Comparison of ENCODE assay signal across 28 cellular contexts in the genomic region with DNA sequence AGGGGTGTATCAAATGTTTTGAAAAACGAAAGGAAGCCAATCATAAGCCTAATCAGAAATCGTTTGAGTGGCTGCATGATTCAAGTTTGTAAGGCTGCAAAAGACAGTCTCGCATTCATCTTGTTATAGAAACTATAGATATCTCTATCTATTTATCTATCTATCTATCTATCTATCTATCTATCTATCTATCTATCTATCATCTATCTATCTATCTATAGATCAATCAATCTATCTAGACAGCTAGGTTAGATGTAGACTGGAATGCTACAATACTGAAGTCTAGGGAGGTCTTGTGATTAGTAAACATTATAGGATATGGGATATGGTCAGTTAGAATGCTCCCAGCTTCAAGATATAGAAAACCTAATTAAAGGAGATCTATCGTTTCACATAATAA.
"Had no signal": no experiment of that assay in that cellular context is flagged by ENCODE, and none has a peak within 500 bp of the region (broad histone marks: within the 10 kb centered on the region; RNA-seq: fewer than 3 reads in every experiment).

No MANE protein-coding gene starts in this region.

- H3K27ac ChIP-seq: colonic mucosa, coronary artery, dorsolateral prefrontal cortex, epithelial cell of prostate, esophagus muscularis mucosa, esophagus squamous epithelium, foreskin keratinocyte, gastrocnemius medialis, gastroesophageal sphincter, heart left ventricle, heart right ventricle had no signal

- H3K27me3 ChIP-seq: colonic mucosa, dorsolateral prefrontal cortex, esophagus muscularis mucosa, esophagus squamous epithelium, foreskin keratinocyte, gastrocnemius medialis, gastroesophageal sphincter, heart left ventricle, heart right ventricle had no signal

- H3K36me3 ChIP-seq: colonic mucosa, esophagus muscularis mucosa, esophagus squamous epithelium, gastrocnemius medialis, gastroesophageal sphincter, heart left ventricle, heart right ventricle had no signal

- H3K9me3 ChIP-seq: colonic mucosa, esophagus muscularis mucosa, gastrocnemius medialis, gastroesophageal sphincter had no signal

- ATAC-seq: effector memory CD8-positive, alpha-beta T cell; esophagus mucosa; foreskin keratinocyte; gastrocnemius medialis; gastroesophageal sphincter; heart left ventricle; heart right ventricle had no signal

- H3K4me3 ChIP-seq: colonic mucosa, coronary artery, dorsolateral prefrontal cortex, esophagus muscularis mucosa, esophagus squamous epithelium, gastrocnemius medialis, gastroesophageal sphincter, heart left ventricle, heart right ventricle had no signal

- FAIRE-seq: colon, endometrium, endothelial cell of umbilical vein, frontal cortex had no signal

- DNase-seq: colonic mucosa; cortex of kidney; dermis blood vessel endothelial cell; dorsolateral prefrontal cortex; effector CD4-positive, alpha-beta T cell; effector CD8-positive, alpha-beta T cell; effector memory CD4-positive, alpha-beta T cell; effector memory CD8-positive, alpha-beta T cell; endodermal cell; erythroblast; esophagus squamous epithelium; foreskin fibroblast; foreskin keratinocyte; foreskin melanocyte; gastrocnemius medialis; glutamatergic neuron; head of caudate nucleus; heart left ventricle; heart right ventricle had no signal

- H3K4me1 ChIP-seq: colonic mucosa, esophagus muscularis mucosa, foreskin keratinocyte, gastrocnemius medialis, gastroesophageal sphincter, heart left ventricle had no signal
